9 cellular contexts compared by ENCODE assay signal in genomic region chrX:152904151-152905080, GRCh38. TPM values are rescaled to one million over a fixed set of nuclear protein-coding genes. Genes with fewer than 3 reads are reported as not detected.
DNase-seq lines count a peak whose midpoint lies in the region; ATAC-seq and TF ChIP-seq lines count a peak whose summit lies in the region.
"Had no signal": no experiment of that assay in that cellular context is flagged by ENCODE, and none has a peak within 500 bp of the region (broad histone marks: within the 10 kb centered on the region; RNA-seq: fewer than 3 reads in every experiment).

No MANE protein-coding gene starts in this region.

- H2BK120ac ChIP-seq in IMR-90 (ENCODE audit: low read depth, low read length): no peak overlapping the region

- H3K14ac ChIP-seq in IMR-90 (replicated peaks; ENCODE audit: low read depth, low read length): no peak overlapping the region

- H3K23ac ChIP-seq in IMR-90 (ENCODE audit: low read depth, low read length): no peak overlapping the region

- H3K56ac ChIP-seq in IMR-90 (ENCODE audit: extremely low read depth, insufficient read depth, low read length): no peak overlapping the region

- H2BK15ac ChIP-seq in IMR-90 (ENCODE audit: low read depth, low read length): no peak overlapping the region; the same call in 2 of the 3 replicates

- H3K9ac ChIP-seq in IMR-90 (ENCODE audit: low read depth, low read length) (no peak overlapping the region), liver (ENCODE audit: low read depth in 1 of 2, low read length in 2 of 2) (no peak overlapping the region)

- H3K4me1 ChIP-seq in IMR-90 (ENCODE audit: control insufficient read depth, insufficient read depth, low read length): peaks cover 6% of the 10 kb centered on the region; the same call in 1 of the 2 replicates
- no peaks in the 10 kb centered on the region for H3K4me1 ChIP-seq in liver (ENCODE audit: control insufficient read depth in 4 of 4, insufficient read depth in 4 of 4, low read length in 3 of 4)

- H3K27me3 ChIP-seq in IMR-90 (ENCODE audit: control insufficient read depth, insufficient read depth, low read length) (no peaks in the 10 kb centered on the region; the same call in 1 of the 2 replicates), liver (ENCODE audit: control insufficient read depth in 4 of 4, insufficient read depth in 4 of 4, low read length in 3 of 4) (no peaks in the 10 kb centered on the region)

- H3K27ac ChIP-seq in IMR-90 (ENCODE audit: insufficient read depth, low read length) (no peak overlapping the region), liver (ENCODE audit: low read depth in 1 of 2, low read length in 2 of 2) (no peak overlapping the region)

- in situ Hi-C loops in IMR-90 (cut with MboI; ENCODE audit: low sequenced_read_pairs): no loop called here

- 0 out of 4 replicates have a peak overlapping the region, but pooled peaks of 1 of the 2 experiments have one; percentile 15 for H4K8ac ChIP-seq in IMR-90 (ENCODE audit: low read depth in 2 of 2, low read length in 2 of 2)

- peak overlapping the region; percentile 51; the same call in 1 of the 2 replicates for H3K4me2 ChIP-seq in IMR-90 (ENCODE audit: low read depth, low read length)

- H2BK20ac ChIP-seq in IMR-90 (ENCODE audit: low read depth, low read length): no peak overlapping the region

- H3K27me3 Mint-ChIP-seq in T-helper 2 cell treated with Interferon-gamma antibody and Interleukin-4, amounts not matched to agents 5 μg/mL and 100 μg/mL, for 36 hours (ENCODE audit: low read depth): peaks cover 3% of the 10 kb centered on the region
- peaks cover 13% of the 10 kb centered on the region for H3K27me3 Mint-ChIP-seq in stimulated activated naive CD8-positive, alpha-beta T cell treated with anti-CD3 and anti-CD28 coated beads, Interleukin-15, amount 100 ng/mL, for 72 hours

- no peak overlapping the region for H2BK5ac ChIP-seq in IMR-90 (ENCODE audit: low read depth, low read length, poor library complexity, severe bottlenecking)

- no peaks in the 10 kb centered on the region for H3K9me1 ChIP-seq in IMR-90 (ENCODE audit: insufficient read depth, low read length)

- no peak overlapping the region for H3K4ac ChIP-seq in IMR-90 (ENCODE audit: low read depth, low read length)

- peak overlapping the region; percentile 75 for H2AFZ ChIP-seq in IMR-90 (replicated peaks; ENCODE audit: low read length, poor library complexity)

- H3K36me3 ChIP-seq in IMR-90 (ENCODE audit: control insufficient read depth, insufficient read depth, low read length): no peaks in the 10 kb centered on the region
- H3K36me3 ChIP-seq in liver (ENCODE audit: control insufficient read depth in 4 of 4, insufficient read depth in 3 of 4, low read depth in 1 of 4, low read length in 3 of 4): no peaks in the 10 kb centered on the region

- H3K4me1 Mint-ChIP-seq in T-helper 2 cell treated with Interferon-gamma antibody and Interleukin-4, amounts not matched to agents 5 μg/mL and 100 μg/mL, for 36 hours (ENCODE audit: low read depth): no peaks in the 10 kb centered on the region
- H3K4me1 Mint-ChIP-seq in stimulated activated naive CD8-positive, alpha-beta T cell treated with anti-CD3 and anti-CD28 coated beads, Interleukin-15, amount 100 ng/mL, for 72 hours: peaks cover 5% of the 10 kb centered on the region
- H3K4me1 Mint-ChIP-seq: stimulated activated naive B cell treated with anti-CD40 and anti-IgM and Interleukin-4, amounts not matched to agents 10 μg/mL and 1 μg/mL and 100 μg/mL, for 72 hours had no signal

- TF ChIP-seq POLR2A in IMR-90 (IDR thresholded peaks at IDR 0.05; ENCODE audit: low read depth, low read length): no peak; the same call in 1 of the 2 replicates

- POLR2A ChIA-PET in IMR-90 (lab: Charles Lee; ENCODE audit: unreplicated experiment): no interaction called here

- H3K9me3 Mint-ChIP-seq in T-helper 2 cell treated with Interferon-gamma antibody and Interleukin-4, amounts not matched to agents 5 μg/mL and 100 μg/mL, for 36 hours: no peaks in the 10 kb centered on the region
- H3K9me3 Mint-ChIP-seq in stimulated activated naive CD8-positive, alpha-beta T cell treated with anti-CD3 and anti-CD28 coated beads, Interleukin-15, amount 100 ng/mL, for 72 hours: no peaks in the 10 kb centered on the region
- H3K9me3 Mint-ChIP-seq: stimulated activated naive B cell treated with anti-CD40 and anti-IgM and Interleukin-4, amounts not matched to agents 10 μg/mL and 1 μg/mL and 100 μg/mL, for 72 hours had no signal

- H3K36me3 Mint-ChIP-seq in T-helper 2 cell treated with Interferon-gamma antibody and Interleukin-4, amounts not matched to agents 5 μg/mL and 100 μg/mL, for 36 hours (ENCODE audit: low read depth): no peaks in the 10 kb centered on the region
- H3K36me3 Mint-ChIP-seq: stimulated activated naive B cell treated with anti-CD40 and anti-IgM and Interleukin-4, amounts not matched to agents 10 μg/mL and 1 μg/mL and 100 μg/mL, for 72 hours had no signal

- no peak overlapping the region for H3K4me3 Mint-ChIP-seq in T-helper 2 cell treated with Interferon-gamma antibody and Interleukin-4, amounts not matched to agents 5 μg/mL and 100 μg/mL, for 36 hours
- H3K4me3 Mint-ChIP-seq in stimulated activated naive CD8-positive, alpha-beta T cell treated with anti-CD3 and anti-CD28 coated beads, Interleukin-15, amount 100 ng/mL, for 72 hours: no peak overlapping the region
- H3K4me3 Mint-ChIP-seq: stimulated activated naive B cell treated with anti-CD40 and anti-IgM and Interleukin-4, amounts not matched to agents 10 μg/mL and 1 μg/mL and 100 μg/mL, for 72 hours had no signal

- CTCF ChIA-PET in IMR-90 (lab: Yijun Ruan, JAX): no interaction called here

- no peak overlapping the region for H3K4me3 ChIP-seq in IMR-90 (ENCODE audit: insufficient read depth, low read depth, low read length)
- H3K4me3 ChIP-seq in cardiac fibroblast (replicated peaks in 1 of 2; ENCODE audit: low read depth in 2 of 2, low read length in 2 of 2): no peak overlapping the region
- H3K4me3 ChIP-seq in liver (ENCODE audit: low read depth in 1 of 3, low read length in 3 of 3): no peak overlapping the region

- TF ChIP-seq CTCF in IMR-90 (conservative IDR thresholded peaks at IDR 0.05; ENCODE audit: low read depth, low read length) (peak; percentile 69), cardiac fibroblast (IDR thresholded peaks at IDR 0.05; ENCODE audit: low read depth, low read length) (peak; percentile 85), liver (IDR thresholded peaks at IDR 0.05; ENCODE audit: low read depth, low read length, missing input control) (peak; percentile 67)

- dilution Hi-C loops in IMR-90 (cut with HindIII; ENCODE audit: low sequenced_read_pairs, unreplicated experiment): no loop called here

- H2AK5ac ChIP-seq in IMR-90 (ENCODE audit: low read depth, low read length): no peak overlapping the region

- H4K91ac ChIP-seq in IMR-90 (ENCODE audit: insufficient read depth, low read depth, low read length): no peak overlapping the region

- 12% methylated on average over 5 of the region's 20 CpGs; no CpG with 5 or more reads in 1 of the 2 experiments for WGBS in IMR-90 (ENCODE audit: extremely low coverage in 2 of 2, insufficient read length in 1 of 2), 2 experiments
- WGBS in liver: 25% methylated on average over 20 of the region's 20 CpGs

- peak; percentile 58 for TF ChIP-seq RAD21 in IMR-90 (IDR thresholded peaks at IDR 0.05; ENCODE audit: low read length)
- TF ChIP-seq RAD21 in liver (IDR thresholded peaks at IDR 0.05): peak in 1 of 2 donors; percentile 19

- H4K20me1 ChIP-seq in IMR-90 (ENCODE audit: insufficient read depth, low read length): no peaks in the 10 kb centered on the region

- peak; percentile 85 for ATAC-seq in IMR-90 (ENCODE audit: low read depth)
- ATAC-seq in stimulated activated naive CD8-positive, alpha-beta T cell treated with anti-CD3 and anti-CD28 coated beads, Interleukin-15, amount 100 ng/mL, for 72 hours: no peak

- H4K5ac ChIP-seq in IMR-90 (ENCODE audit: low read depth, low read length): no peak overlapping the region

- H3K18ac ChIP-seq in IMR-90 (ENCODE audit: low read depth, low read length): no peak overlapping the region

- H3K79me1 ChIP-seq in IMR-90 (ENCODE audit: low read depth in 1 of 2, low read length in 2 of 2): no peaks in the 10 kb centered on the region

- DNase-seq in NCI-H2081 (lab: John Stamatoyannopoulos, UW) (peak; percentile 6 to 9), NCI-H2081 treated with DMSO at 0.1 percent for 48 hours (lab: John Stamatoyannopoulos, UW) (no peak), IMR-90 (peak; percentile 77), cardiac fibroblast (ENCODE audit: low read depth in 2 of 2) (peak; percentile 58), cerebellar cortex (ENCODE audit: low spot score) (no peak)
- DNase-seq in T-helper 2 cell treated with Interferon-gamma antibody and Interleukin-4, amounts not matched to agents 5 μg/mL and 100 μg/mL, for 36 hours (ENCODE audit: low spot score): peak; percentile 6
- DNase-seq in stimulated activated naive CD8-positive, alpha-beta T cell treated with anti-CD3 and anti-CD28 coated beads, Interleukin-15, amount 100 ng/mL, for 72 hours: peak; percentile 16 to 40
- DNase-seq: stimulated activated naive B cell treated with anti-CD40 and anti-IgM and Interleukin-4, amounts not matched to agents 10 μg/mL and 1 μg/mL and 100 μg/mL, for 72 hours had no signal

- H3K9me3 ChIP-seq in IMR-90 (ENCODE audit: control insufficient read depth, insufficient read depth, low read length) (no peaks in the 10 kb centered on the region; the same call in 1 of the 2 replicates), liver (ENCODE audit: control insufficient read depth in 4 of 4, low read length in 3 of 4) (no peaks in the 10 kb centered on the region)

- intact Hi-C loops in IMR-90 (cut with micrococcal nuclease): no loop called here

- no TSS peak for BruUV-seq in IMR-90 (replicated peaks; lab: Mats Ljungman, UMichigan)

- H2AK9ac ChIP-seq in IMR-90 (replicated peaks; ENCODE audit: low read depth, low read length, poor library complexity): peak overlapping the region; percentile 13

- no peak overlapping the region for H3K27ac Mint-ChIP-seq in T-helper 2 cell treated with Interferon-gamma antibody and Interleukin-4, amounts not matched to agents 5 μg/mL and 100 μg/mL, for 36 hours
- H3K27ac Mint-ChIP-seq in stimulated activated naive CD8-positive, alpha-beta T cell treated with anti-CD3 and anti-CD28 coated beads, Interleukin-15, amount 100 ng/mL, for 72 hours: no peak overlapping the region
- H3K27ac Mint-ChIP-seq: stimulated activated naive B cell treated with anti-CD40 and anti-IgM and Interleukin-4, amounts not matched to agents 10 μg/mL and 1 μg/mL and 100 μg/mL, for 72 hours had no signal

TF ChIP-seq in IMR-90, 13 proteins besides CTCF, POLR2A, EP300 and RAD21 (continues in another document):
- TF ChIP-seq RCOR1 (IDR thresholded peaks at IDR 0.05; ENCODE audit: insufficient replicate concordance, low read length): peak; percentile 52
- peak; percentile 61 for TF ChIP-seq CEBPB (IDR thresholded peaks at IDR 0.05; ENCODE audit: low read depth, low read length)

RNA-seq across cellular contexts. Expression of gene ZNF185, which starts 6.5 kb away (rescaled TPM):
- total RNA-seq in IMR-90 (2012; rRNA removed) (3.2 and 3.6 TPM in 2 replicates), liver (1 to 10 TPM; 1.1 to 3.2 TPM)
- polyA plus RNA-seq in IMR-90 (2012; rRNA removed) (6.2 and 6.3 TPM in 2 replicates), liver (under 1 TPM; 0.44 to 0.80 TPM)
- 3.6 and 4.0 TPM in 2 replicates for polyA plus RNA-seq in IMR-90 (2012; cell fraction: cytosol; rRNA removed)
- 12.5 and 15.9 TPM in 2 replicates for polyA plus RNA-seq in IMR-90 (2012; cell fraction: nucleus; rRNA removed; ENCODE audit: low replicate concordance)

Comparison
In these comparisons a context has a peak if more than half of its experiments do, and no peak if none do; other contexts are left out.
1. DNase-seq: peak in NCI-H2081 (2 of 2), IMR-90 (single experiment), T-helper 2 cell treated with Interferon-gamma antibody and Interleukin-4, amounts not matched to agents 5 μg/mL and 100 μg/mL, for 36 hours (single experiment), cardiac fibroblast (2 of 2) and stimulated activated naive CD8-positive, alpha-beta T cell treated with anti-CD3 and anti-CD28 coated beads, Interleukin-15, amount 100 ng/mL, for 72 hours (2 of 2); none in NCI-H2081 treated with DMSO at 0.1 percent for 48 hours (single experiment) and cerebellar cortex (single experiment).
2. Peak in every context shown above with its lines, with median percentiles within 50 percentile points of each other: CTCF ChIP-seq.